Comparison of ENCODE assay signal across 9 cellular contexts in the genomic region with DNA sequence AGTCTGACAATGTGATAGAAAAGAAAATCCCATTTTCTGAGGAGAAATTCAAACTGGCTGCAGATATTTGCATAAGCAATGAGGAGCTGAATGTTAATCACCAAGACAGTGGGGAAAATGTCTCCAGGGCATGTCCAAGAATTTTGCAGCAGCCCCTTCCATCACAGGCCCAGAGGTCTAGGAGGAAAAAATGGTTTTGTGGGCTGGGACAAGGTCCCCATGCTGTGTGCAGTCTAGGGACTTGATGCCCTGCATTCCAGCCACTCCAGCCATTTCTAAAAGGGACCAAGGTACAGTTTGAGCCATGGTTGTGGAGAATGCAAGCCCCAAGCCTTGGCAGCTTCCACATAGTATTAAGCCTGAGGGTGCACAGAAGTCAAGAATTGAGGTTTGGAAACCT. TPM values are rescaled to one million over a fixed set of nuclear protein-coding genes. Genes with fewer than 3 reads are reported as not detected.
"Had no signal": no experiment of that assay in that cellular context is flagged by ENCODE, and none has a peak within 500 bp of the region (broad histone marks: within the 10 kb centered on the region; RNA-seq: fewer than 3 reads in every experiment).

No MANE protein-coding gene starts in this region.

RNA-seq across cellular contexts. Expression of a gene that starts 30.8 kb away (rescaled TPM):
- total RNA-seq: stomach, temporal lobe, thoracic aorta, thyroid gland, tibial nerve, transverse colon, ureter, urinary bladder, uterus had no signal
